9 cellular contexts compared by ENCODE assay signal in the genomic region with DNA sequence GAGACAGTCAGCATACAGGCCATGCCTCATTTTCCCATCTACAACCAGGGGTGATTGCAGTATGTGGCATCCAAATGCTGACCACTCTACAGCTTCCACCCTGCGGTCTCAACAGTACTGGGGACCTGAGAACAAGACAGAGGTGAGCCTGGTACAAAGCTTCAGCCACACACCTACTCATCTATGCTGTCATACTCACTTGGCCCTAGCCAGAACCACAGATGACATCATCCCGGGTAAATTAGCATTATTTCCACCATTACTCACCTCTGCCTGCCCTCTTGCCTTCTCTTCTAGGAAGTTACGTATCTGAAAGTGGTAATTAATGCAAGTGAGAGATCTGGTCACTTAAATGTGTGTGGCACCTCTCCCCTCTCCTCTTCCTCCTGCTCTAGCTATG.
A peak's percentile ranks its signal among the peaks of the same experiment; 100 is the strongest.
DNase-seq lines count a peak whose midpoint lies in the region; ATAC-seq, FAIRE-seq and TF ChIP-seq lines count a peak whose summit lies in the region.
"Had no signal": no experiment of that assay in that cellular context is flagged by ENCODE, and none has a peak within 500 bp of the region (broad histone marks: within the 10 kb centered on the region; RNA-seq: fewer than 3 reads in every experiment).

No MANE protein-coding gene starts in this region.

- no peaks in the 10 kb centered on the region for H3K27me3 Mint-ChIP-seq in astrocyte (ENCODE audit: low read depth, unreplicated experiment)

- peak overlapping the region; percentile 84 for H3K27ac Mint-ChIP-seq in astrocyte (ENCODE audit: unreplicated experiment)
- H3K27ac Mint-ChIP-seq: T-helper 1 cell treated with Interleukin-12 subunit alpha and Interleukin-12 subunit beta and Interleukin-4 antibody, amounts not matched to agents 30 μg/mL and 1 μg/mL, for 36 hours had no signal

- no peaks in the 10 kb centered on the region for H4K20me1 ChIP-seq in astrocyte (ENCODE audit: insufficient read depth, low read length)

- ATAC-seq in GM21515 (IDR thresholded peaks at IDR 0.05; ENCODE audit: unreplicated experiment) (no peak), aorta (ENCODE audit: low FRiP score) (no peak)

- H3K36me3 ChIP-seq in HEK293 (ENCODE audit: control insufficient read depth in 2 of 2, insufficient read depth in 1 of 2, low read length in 2 of 2) = no peaks in the 10 kb centered on the region
- no peaks in the 10 kb centered on the region for H3K36me3 ChIP-seq in astrocyte (ENCODE audit: insufficient read depth, low read length)
- no peaks in the 10 kb centered on the region for H3K36me3 ChIP-seq in aorta (ENCODE audit: control insufficient read depth in 1 of 2, insufficient read depth in 2 of 2, low read length in 1 of 2)

- H3K4me1 ChIP-seq in HEK293 (ENCODE audit: control insufficient read depth, insufficient read depth, low read length) (no peaks in the 10 kb centered on the region), astrocyte (ENCODE audit: insufficient read depth, low read length) (peaks cover 7% of the 10 kb centered on the region), aorta (ENCODE audit: control insufficient read depth in 1 of 2, insufficient read depth in 2 of 2, low read length in 2 of 2) (no peaks in the 10 kb centered on the region)

- no peaks in the 10 kb centered on the region for H3K79me2 ChIP-seq in astrocyte (ENCODE audit: insufficient read depth, low read length)

- H3K9me3 ChIP-seq in HEK293 (ENCODE audit: control insufficient read depth, insufficient read depth, low read depth, low read length) = no peaks in the 10 kb centered on the region
- no peaks in the 10 kb centered on the region for H3K9me3 ChIP-seq in astrocyte (ENCODE audit: insufficient read depth, low read depth, low read length)
- H3K9me3 ChIP-seq in aorta (ENCODE audit: control insufficient read depth, low read length) = no peaks in the 10 kb centered on the region

- no peak for FAIRE-seq in astrocyte (lab: Jason Lieb, UNC)

- no peak overlapping the region for H3K9ac ChIP-seq in astrocyte (ENCODE audit: low read length)

- WGBS in aorta, 2 donors = 91 to 95% methylated on average over 3 of the region's 3 CpGs

- H2AFZ ChIP-seq in astrocyte (ENCODE audit: low read depth, low read length) = peak overlapping the region; percentile 6

- H3K27me3 ChIP-seq in astrocyte (ENCODE audit: insufficient read depth, low read length) (no peaks in the 10 kb centered on the region), aorta (ENCODE audit: control insufficient read depth in 1 of 2, insufficient read depth in 2 of 2, low read length in 1 of 2) (no peaks in the 10 kb centered on the region)

- in situ Hi-C loops in Caki2 (cut with HindIII; ENCODE audit: low pct_unique_long_range_greater_than_20kb, low sequenced_read_pairs) = no loop called here

- no peak overlapping the region for H3K4me3 Mint-ChIP-seq in astrocyte (ENCODE audit: unreplicated experiment)
- H3K4me3 Mint-ChIP-seq: T-helper 1 cell treated with Interleukin-12 subunit alpha and Interleukin-12 subunit beta and Interleukin-4 antibody, amounts not matched to agents 30 μg/mL and 1 μg/mL, for 36 hours had no signal

- no peak overlapping the region for H3K4me2 ChIP-seq in astrocyte (ENCODE audit: low read length)

- H3K4me1 Mint-ChIP-seq in astrocyte (ENCODE audit: low read depth, unreplicated experiment) = peaks cover 12% of the 10 kb centered on the region

- TF ChIP-seq CTCF in HEK293 (tag by site-specific recombination; IDR thresholded peaks at IDR 0.05) = no peak
- no peak for TF ChIP-seq CTCF in astrocyte (IDR thresholded peaks at IDR 0.05; ENCODE audit: insufficient read depth, low read depth, low read length)

- H3K9me3 Mint-ChIP-seq in astrocyte (ENCODE audit: unreplicated experiment) = peaks cover 2% of the 10 kb centered on the region
- H3K9me3 Mint-ChIP-seq: T-helper 1 cell treated with Interleukin-12 subunit alpha and Interleukin-12 subunit beta and Interleukin-4 antibody, amounts not matched to agents 30 μg/mL and 1 μg/mL, for 36 hours had no signal

- H3K27ac ChIP-seq in HEK293 (ENCODE audit: extremely low read depth, low read depth, low read length) (no peak overlapping the region), astrocyte (ENCODE audit: low read depth, low read length) (peak overlapping the region; percentile 29), aorta (ENCODE audit: low read depth in 1 of 2, low read length in 2 of 2) (no peak overlapping the region)

- no peak overlapping the region for H3K4me3 ChIP-seq in HEK293 (ENCODE audit: low read depth, low read length)
- no peak overlapping the region for H3K4me3 ChIP-seq in astrocyte (ENCODE audit: insufficient read depth, low read depth, low read length)
- no peak overlapping the region for H3K4me3 ChIP-seq in aorta (ENCODE audit: low read length in 2 of 2)

- POLR2A ChIA-PET in HEK293 (lab: Yijun Ruan, JAX) = no interaction called here

- CTCF ChIA-PET in HEK293 (lab: Yijun Ruan, JAX) = interaction anchor here (0.6 to 0.8 kb wide), 2 partner anchors 10 to 413 kb away, joined by 3 read pairs; no protein-coding TSS in a partner anchor

- DNase-seq in Caki2 (ENCODE audit: low read depth) (peak; percentile 33), astrocyte (ENCODE audit: low read depth) (peak; percentile 97), kidney glomerular epithelial cell (lab: John Stamatoyannopoulos, UW) (peak; percentile 22), HuH-7 (ENCODE audit: low spot score) (no peak), amygdala (lab: John Stamatoyannopoulos, UW) (no peak), aorta (no peak)

- peaks cover 14% of the 10 kb centered on the region for H3K36me3 Mint-ChIP-seq in astrocyte (ENCODE audit: low read depth, unreplicated experiment)

- intact Hi-C loops in aorta (cut with DNase I) = no loop called here

TF ChIP-seq in HEK293, 187 proteins besides CTCF, POLR2A, EP300 and RAD21:
- TF ChIP-seq, protein P1, sequence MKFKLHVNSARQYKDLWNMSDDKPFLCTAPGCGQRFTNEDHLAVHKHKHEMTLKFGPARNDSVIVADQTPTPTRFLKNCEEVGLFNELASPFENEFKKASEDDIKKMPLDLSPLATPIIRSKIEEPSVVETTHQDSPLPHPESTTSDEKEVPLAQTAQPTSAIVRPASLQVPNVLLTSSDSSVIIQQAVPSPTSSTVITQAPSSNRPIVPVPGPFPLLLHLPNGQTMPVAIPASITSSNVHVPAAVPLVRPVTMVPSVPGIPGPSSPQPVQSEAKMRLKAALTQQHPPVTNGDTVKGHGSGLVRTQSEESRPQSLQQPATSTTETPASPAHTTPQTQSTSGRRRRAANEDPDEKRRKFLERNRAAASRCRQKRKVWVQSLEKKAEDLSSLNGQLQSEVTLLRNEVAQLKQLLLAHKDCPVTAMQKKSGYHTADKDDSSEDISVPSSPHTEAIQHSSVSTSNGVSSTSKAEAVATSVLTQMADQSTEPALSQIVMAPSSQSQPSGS (tag by site-specific recombination; IDR thresholded peaks at IDR 0.05; ENCODE audit: low read depth) = peak; percentile 72
- TF ChIP-seq ZNF629 (tag by site-specific recombination; IDR thresholded peaks at IDR 0.05) (peak; percentile 89), SP7 (tag by site-specific recombination; IDR thresholded peaks at IDR 0.05) (peak; percentile 67), ZNF792 (tag by site-specific recombination; IDR thresholded peaks at IDR 0.05) (no peak), ZBTB21 (tag by site-specific recombination; IDR thresholded peaks at IDR 0.05) (peak; percentile 87), ZNF174 (tag by site-specific recombination; IDR thresholded peaks at IDR 0.05) (no peak), PRDM1 (tag by site-specific recombination; IDR thresholded peaks at IDR 0.05) (peak; percentile 36; the same call in 1 of the 2 replicates), ZNF132 (tag by site-specific recombination; IDR thresholded peaks at IDR 0.05; ENCODE audit: borderline replicate concordance) (no peak)

Comparison
In these comparisons a context has a peak if more than half of its experiments do, and no peak if none do; other contexts are left out.
1. DNase-seq: peak in Caki2 (single experiment), astrocyte (single experiment) and kidney glomerular epithelial cell (single experiment); none in HuH-7 (single experiment), amygdala (0 of 56) and aorta (0 of 2).